Comparison of ENCODE assay signal across 11 cellular contexts in genomic region chr11:118728112-118728511, GRCh38. TPM values are rescaled to one million over a fixed set of nuclear protein-coding genes. Genes with fewer than 3 reads are reported as not detected.
DNase-seq lines count a peak whose midpoint lies in the region; ATAC-seq and TF ChIP-seq lines count a peak whose summit lies in the region.
"Not testable (repeated sequence)": the region's sequence is repeated elsewhere in the genome, so short reads cannot be mapped to it uniquely, and the experiment has no call there.
"Had no signal": no experiment of that assay in that cellular context is flagged by ENCODE, and none has a peak within 500 bp of the region (broad histone marks: within the 10 kb centered on the region; RNA-seq: fewer than 3 reads in every experiment).

No MANE protein-coding gene starts in this region.

- H2AFZ ChIP-seq in DND-41 (ENCODE audit: low read depth, low read length); OCI-LY1 (ENCODE audit: low read length): not testable (repeated sequence)

- H3K4me2 ChIP-seq in DND-41 (ENCODE audit: insufficient read depth, low read length); OCI-LY1 (ENCODE audit: low read length): not testable (repeated sequence)

- ATAC-seq in DND-41 (ENCODE audit: insufficient read depth, low read depth): not testable (repeated sequence)

- not testable (repeated sequence) for H4K20me1 ChIP-seq in DND-41 (ENCODE audit: insufficient read depth, low read length); OCI-LY1 (ENCODE audit: insufficient read depth, low read length)

- not testable (repeated sequence) for H3K36me3 ChIP-seq in DND-41 (ENCODE audit: insufficient read depth, low read length); OCI-LY1 (ENCODE audit: insufficient read depth, low read length)
- peaks cover 20% of the 10 kb centered on the region for H3K36me3 ChIP-seq in HUES6 (ENCODE audit: control insufficient read depth, insufficient read depth, low read length)

- not testable (repeated sequence) for H3K27ac ChIP-seq in 22Rv1; DND-41 (ENCODE audit: low read length); OCI-LY1 (ENCODE audit: low read depth, low read length, poor library complexity, severe bottlenecking)
- peak overlapping the region; percentile 65; the same call in 1 of the 2 replicates for H3K27ac ChIP-seq in HUES6 (ENCODE audit: low read depth, low read length)

- peaks cover 13% of the 10 kb centered on the region for H3K36me3 Mint-ChIP-seq in endothelial cell (ENCODE audit: low read depth, unreplicated experiment)
- H3K36me3 Mint-ChIP-seq in progenitor cell of endocrine pancreas (ENCODE audit: insufficient read depth): not testable (repeated sequence)

- H3K9me2 ChIP-seq in OCI-LY1 (ENCODE audit: low read depth, low read length): not testable (repeated sequence)

- H3K9me3 ChIP-seq in DND-41 (ENCODE audit: insufficient read depth, low read length, severe bottlenecking); OCI-LY1 (ENCODE audit: low read length): not testable (repeated sequence)
- H3K9me3 ChIP-seq in HUES6 (ENCODE audit: control insufficient read depth, insufficient read depth, low read depth, low read length) (peaks cover 11% of the 10 kb centered on the region; the same call in 1 of the 2 replicates), iPS-18c (ENCODE audit: control insufficient read depth, insufficient read depth, low read length) (peaks cover 11% of the 10 kb centered on the region)

- not testable (repeated sequence) for H3K9ac ChIP-seq in DND-41 (ENCODE audit: low read depth, low read length); OCI-LY1 (ENCODE audit: low read length)
- peak overlapping the region; percentile 95 for H3K9ac ChIP-seq in HUES6 (ENCODE audit: low read length)

- not testable (repeated sequence) for H3K27ac Mint-ChIP-seq in endothelial cell (ENCODE audit: unreplicated experiment); progenitor cell of endocrine pancreas

- not testable (repeated sequence) for H3K4me3 Mint-ChIP-seq in endothelial cell (ENCODE audit: unreplicated experiment); progenitor cell of endocrine pancreas (ENCODE audit: low read depth)

- not testable (repeated sequence) for H3K4me1 ChIP-seq in DND-41 (ENCODE audit: insufficient read depth, low read length); HUES6 (ENCODE audit: control insufficient read depth, insufficient read depth, low read length); OCI-LY1 (ENCODE audit: insufficient read depth, low read length, severe bottlenecking)

- not testable (repeated sequence) for H3K9me3 Mint-ChIP-seq in endothelial cell (ENCODE audit: unreplicated experiment)
- peaks cover 20% of the 10 kb centered on the region for H3K9me3 Mint-ChIP-seq in progenitor cell of endocrine pancreas (ENCODE audit: low read depth)

- H3K27me3 ChIP-seq in DND-41 (ENCODE audit: insufficient read depth, low read length, poor library complexity); HUES6 (ENCODE audit: control insufficient read depth, insufficient read depth, low read length); OCI-LY1 (ENCODE audit: insufficient read depth, low read length): not testable (repeated sequence)

- not testable (repeated sequence) for H3K79me2 ChIP-seq in DND-41 (ENCODE audit: insufficient read depth, low read length); OCI-LY1 (ENCODE audit: insufficient read depth, low read length)

- H3K27me3 Mint-ChIP-seq in endothelial cell (ENCODE audit: unreplicated experiment); progenitor cell of endocrine pancreas: not testable (repeated sequence)

- TF ChIP-seq CTCF in 22Rv1 (IDR thresholded peaks at IDR 0.05) (0 out of 2 replicates have a peak, but pooled peaks have one; percentile 10), DND-41 (IDR thresholded peaks at IDR 0.05; ENCODE audit: borderline replicate concordance, extremely low read depth, low read length, poor library complexity, severe bottlenecking) (peak; percentile 28), OCI-LY1 (IDR thresholded peaks at IDR 0.05; ENCODE audit: low read length) (peak; percentile 12; the same call in 1 of the 2 replicates), endothelial cell (IDR thresholded peaks at IDR 0.05; ENCODE audit: unreplicated experiment) (peak; percentile 45), progenitor cell of endocrine pancreas (IDR thresholded peaks at IDR 0.05; ENCODE audit: unreplicated experiment) (peak; percentile 15)

- H3K4me1 Mint-ChIP-seq in endothelial cell (ENCODE audit: unreplicated experiment); progenitor cell of endocrine pancreas (ENCODE audit: low read depth): not testable (repeated sequence)

- not testable (repeated sequence) for DNase-seq in DND-41; endothelial cell (ENCODE audit: low spot score); progenitor cell of endocrine pancreas (ENCODE audit: low spot score, unreplicated experiment)
- peak; percentile 20 for DNase-seq in activated T-cell treated with anti-CD3 and anti-CD28 coated beads, Interleukin-2, amount 50 U/mL, for 1 hour

- H3F3A ChIP-seq in OCI-LY1 (ENCODE audit: insufficient read depth, low read length): not testable (repeated sequence)

- H3K4me3 ChIP-seq in DND-41 (ENCODE audit: low read depth in 1 of 2, low read length in 2 of 2); OCI-LY1 (ENCODE audit: low read depth, low read length, poor library complexity, severe bottlenecking): not testable (repeated sequence)
- H3K4me3 ChIP-seq in HUES6 (ENCODE audit: low read depth, low read length): peak overlapping the region; percentile 58
- peak overlapping the region; percentile 36; the same call in 1 of the 2 replicates for H3K4me3 ChIP-seq in iPS-18c (ENCODE audit: insufficient read depth, low read depth, low read length)

RNA-seq across cellular contexts. Expression of gene TREH, which starts 48.7 kb away (rescaled TPM):
- total RNA-seq in endothelial cell (ENCODE audit: unreplicated experiment): not detected
- not detected in 2 replicates for total RNA-seq in progenitor cell of endocrine pancreas
- total RNA-seq: CD8-positive, alpha-beta memory T cell; H4; NCI-H460 had no signal
